ENCODE assay signal across 8 cellular contexts in the genomic region with DNA sequence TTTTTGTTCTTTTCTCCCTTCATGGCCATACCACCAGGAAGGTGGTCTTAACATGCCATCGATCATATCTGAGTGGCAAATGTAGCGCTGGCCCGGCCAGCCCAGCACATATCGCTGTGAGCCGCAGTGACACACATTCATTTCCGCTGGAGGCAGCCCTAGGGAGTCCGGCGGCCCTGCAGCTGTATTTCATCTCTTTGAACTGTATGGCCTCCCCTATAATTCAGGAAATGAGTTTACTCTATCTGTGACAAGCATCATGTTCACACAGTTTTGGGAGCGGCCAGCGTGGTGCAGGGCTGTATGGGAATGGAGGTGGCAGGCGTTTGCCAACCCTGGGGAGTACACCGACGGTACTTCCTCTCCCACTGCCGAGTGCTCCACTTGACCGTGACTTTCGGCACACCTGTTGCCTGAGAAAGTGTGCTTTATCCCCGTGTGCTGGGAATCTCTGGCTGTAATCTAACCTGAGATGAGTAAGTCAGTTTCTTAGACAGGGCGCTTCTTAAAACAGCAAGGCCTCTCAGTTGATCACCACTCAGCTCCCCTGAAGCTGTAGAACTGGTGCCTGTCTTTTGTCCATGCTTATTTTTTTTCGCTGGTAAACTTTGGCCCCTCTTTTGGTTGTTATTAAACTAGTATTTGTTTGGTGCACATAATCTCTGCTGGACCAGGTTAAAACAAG.
A peak's percentile ranks its signal among the peaks of the same experiment; 100 is the strongest.
DNase-seq lines count a peak whose midpoint lies in the region; ATAC-seq, FAIRE-seq and TF ChIP-seq lines count a peak whose summit lies in the region.

No MANE protein-coding gene starts in this region.

- H3K9me3 ChIP-seq in upper lobe of right lung: no peaks in the 10 kb centered on the region

- H3K36me3 Mint-ChIP-seq in endothelial cell (ENCODE audit: low read depth, unreplicated experiment): no peaks in the 10 kb centered on the region

- H3K27me3 ChIP-seq in upper lobe of right lung: no peaks in the 10 kb centered on the region

- DNase-seq in GM12892 (ENCODE audit: insufficient read length) (no peak), NCI-H460 (ENCODE audit: extremely low read depth, low read depth) (peak; percentile 23), activated T-cell treated with anti-CD3 and anti-CD28 coated beads for 24 hours (ENCODE audit: low read depth) (peak; percentile 23), left kidney (ENCODE audit: low read depth, low spot score) (peak; percentile 84), upper lobe of right lung (no peak), endothelial cell (ENCODE audit: low spot score) (no peak), hypothalamus (lab: John Stamatoyannopoulos, UW) (no peak)

- H3K4me1 ChIP-seq in upper lobe of right lung: no peaks in the 10 kb centered on the region

- TF ChIP-seq CTCF in upper lobe of right lung (IDR thresholded peaks at IDR 0.05): no peak
- no peak for TF ChIP-seq CTCF in endothelial cell (IDR thresholded peaks at IDR 0.05; ENCODE audit: unreplicated experiment)

- H3K27ac Mint-ChIP-seq in endothelial cell (ENCODE audit: unreplicated experiment): no peak overlapping the region

- H3K27me3 Mint-ChIP-seq in endothelial cell (ENCODE audit: unreplicated experiment): no peaks in the 10 kb centered on the region

- H3K4me1 Mint-ChIP-seq in endothelial cell (ENCODE audit: unreplicated experiment): peaks cover 4% of the 10 kb centered on the region

- no peak overlapping the region for H3K27ac ChIP-seq in upper lobe of right lung

- intact Hi-C loops in upper lobe of right lung (cut with DNase I): no loop called here

- peak; percentile 75 for TF ChIP-seq POLR2A in GM12892 (IDR thresholded peaks at IDR 0.05; ENCODE audit: low read depth, low read length)

- H3K4me3 ChIP-seq in upper lobe of right lung: no peak overlapping the region

- peak; percentile 64 for ATAC-seq in HG02678 (IDR thresholded peaks at IDR 0.05; ENCODE audit: unreplicated experiment)
- peak; percentile 61 for ATAC-seq in upper lobe of right lung

- H3K4me3 Mint-ChIP-seq in endothelial cell (ENCODE audit: unreplicated experiment): no peak overlapping the region

- H3K36me3 ChIP-seq in upper lobe of right lung: no peaks in the 10 kb centered on the region

- FAIRE-seq in GM12892 (lab: Jason Lieb, UNC): peak; percentile 99

- H3K9me3 Mint-ChIP-seq in endothelial cell (ENCODE audit: unreplicated experiment): no peaks in the 10 kb centered on the region

Comparison
In these comparisons a context has a peak if more than half of its experiments do, and no peak if none do; other contexts are left out.
1. DNase-seq: peak in NCI-H460 (single experiment), activated T-cell treated with anti-CD3 and anti-CD28 coated beads for 24 hours (single experiment) and left kidney (single experiment); none in GM12892 (single experiment), upper lobe of right lung (single experiment), endothelial cell (single experiment) and hypothalamus (0 of 51).